ENCODE assay signal across 8 cellular contexts in genomic region chr7:27142562-27143021, GRCh38. TPM values are rescaled to one million over a fixed set of nuclear protein-coding genes. Genes with fewer than 3 reads are reported as not detected.
DNase-seq lines count a peak whose midpoint lies in the region; ATAC-seq and TF ChIP-seq lines count a peak whose summit lies in the region.
"Had no signal": no experiment of that assay in that cellular context is flagged by ENCODE, and none has a peak within 500 bp of the region (broad histone marks: within the 10 kb centered on the region; RNA-seq: fewer than 3 reads in every experiment).

No MANE protein-coding gene starts in this region.

- H3K27ac ChIP-seq in iPS-18a (ENCODE audit: low read length) (no peak overlapping the region), suprapubic skin (peak overlapping the region; percentile 88)

- H3K9ac ChIP-seq in iPS-18a (ENCODE audit: low read length): no peak overlapping the region

- DNase-seq in NCI-H510A treated with DMSO at 0.1 percent for 48 hours (lab: John Stamatoyannopoulos, UW) (peak; percentile 56), NCI-H510A (lab: John Stamatoyannopoulos, UW) (no peak), suprapubic skin (ENCODE audit: low spot score in 2 of 2) (peak in 1 of 2 donors; percentile 74), left colon (no peak)
- DNase-seq: activated naive CD4-positive, alpha-beta T cell; NCI-H2081 had no signal

- H3K4me1 ChIP-seq in iPS-18a (ENCODE audit: control insufficient read depth, low read depth, low read length) (peaks cover 3% of the 10 kb centered on the region), suprapubic skin (peaks cover 36% of the 10 kb centered on the region)

- H3K27me3 ChIP-seq in iPS-18a (ENCODE audit: control insufficient read depth, insufficient read depth, low read length) (peaks cover 100% of the 10 kb centered on the region), suprapubic skin (no peaks in the 10 kb centered on the region)

- H3K9me3 ChIP-seq in iPS-18a (ENCODE audit: control insufficient read depth, low read depth, low read length): peaks cover 3% of the 10 kb centered on the region
- no peaks in the 10 kb centered on the region for H3K9me3 ChIP-seq in suprapubic skin

- ATAC-seq in HG02571 (IDR thresholded peaks at IDR 0.05; ENCODE audit: unreplicated experiment) (no peak), left colon (no peak)

- TF ChIP-seq POLR2A in suprapubic skin (IDR thresholded peaks at IDR 0.05): no peak

- intact Hi-C loops in left colon (cut with DNase I, micrococcal nuclease): loop anchor here in 1 of 2 donors (5.0 kb wide), 1 partner anchor 285 kb away; no protein-coding TSS in a partner anchor

- no peak for TF ChIP-seq CTCF in suprapubic skin (IDR thresholded peaks at IDR 0.05)

- no peaks in the 10 kb centered on the region for H3K36me3 ChIP-seq in iPS-18a (ENCODE audit: control insufficient read depth, low read depth, low read length)
- H3K36me3 ChIP-seq in suprapubic skin: peaks cover 16% of the 10 kb centered on the region

- H3K4me3 ChIP-seq in iPS-18a (ENCODE audit: low read length): peak overlapping the region; percentile 71
- H3K4me3 ChIP-seq in suprapubic skin: peak overlapping the region; percentile 53

- 60% methylated on average over 29 of the region's 29 CpGs for WGBS in suprapubic skin

- TF ChIP-seq EP300 in suprapubic skin (IDR thresholded peaks at IDR 0.05): no peak

RNA-seq across cellular contexts. Expression of gene HOXA5, which starts 0.9 kb away (rescaled TPM):
- 10 to 100 TPM in 3 of 4 donors, 1 to 10 TPM in 1; 4.7 to 16.3 (median 14.6) TPM for total RNA-seq in suprapubic skin
- total RNA-seq in left colon: 10 to 100 TPM; 13.0 to 16.2 TPM

RNA-seq across cellular contexts. Expression of gene HOXA6, which starts 5.0 kb away (rescaled TPM):
- total RNA-seq in suprapubic skin (1 to 10 TPM; 4.0 to 9.3 (median 6.4) TPM), left colon (10 to 100 TPM; 20.0 to 21.2 TPM)

RNA-seq across cellular contexts. Expression of gene HOXA3, which starts 9.8 kb away (rescaled TPM):
- total RNA-seq in suprapubic skin (10 to 100 TPM in 1 of 4 donors, 1 to 10 TPM in 3; 5.5 to 19.9 (median 6.2) TPM), left colon (10 to 100 TPM; 16.4 to 23.2 TPM)

RNA-seq across cellular contexts. Expression of gene HOXA4, which starts 12.0 kb away (rescaled TPM):
- total RNA-seq in suprapubic skin (1 to 10 TPM; 1.8 to 4.7 (median 2.5) TPM), left colon (1 to 10 TPM; 4.5 to 5.1 TPM)

RNA-seq across cellular contexts. Expression of gene HOXA7, which starts 13.9 kb away (rescaled TPM):
- total RNA-seq in suprapubic skin (10 to 100 TPM; 14.8 to 23.6 (median 17.5) TPM), left colon (10 to 100 TPM; 30.2 to 38.9 TPM)
